Comparison of ENCODE assay signal across 8 cellular contexts in the genomic region with DNA sequence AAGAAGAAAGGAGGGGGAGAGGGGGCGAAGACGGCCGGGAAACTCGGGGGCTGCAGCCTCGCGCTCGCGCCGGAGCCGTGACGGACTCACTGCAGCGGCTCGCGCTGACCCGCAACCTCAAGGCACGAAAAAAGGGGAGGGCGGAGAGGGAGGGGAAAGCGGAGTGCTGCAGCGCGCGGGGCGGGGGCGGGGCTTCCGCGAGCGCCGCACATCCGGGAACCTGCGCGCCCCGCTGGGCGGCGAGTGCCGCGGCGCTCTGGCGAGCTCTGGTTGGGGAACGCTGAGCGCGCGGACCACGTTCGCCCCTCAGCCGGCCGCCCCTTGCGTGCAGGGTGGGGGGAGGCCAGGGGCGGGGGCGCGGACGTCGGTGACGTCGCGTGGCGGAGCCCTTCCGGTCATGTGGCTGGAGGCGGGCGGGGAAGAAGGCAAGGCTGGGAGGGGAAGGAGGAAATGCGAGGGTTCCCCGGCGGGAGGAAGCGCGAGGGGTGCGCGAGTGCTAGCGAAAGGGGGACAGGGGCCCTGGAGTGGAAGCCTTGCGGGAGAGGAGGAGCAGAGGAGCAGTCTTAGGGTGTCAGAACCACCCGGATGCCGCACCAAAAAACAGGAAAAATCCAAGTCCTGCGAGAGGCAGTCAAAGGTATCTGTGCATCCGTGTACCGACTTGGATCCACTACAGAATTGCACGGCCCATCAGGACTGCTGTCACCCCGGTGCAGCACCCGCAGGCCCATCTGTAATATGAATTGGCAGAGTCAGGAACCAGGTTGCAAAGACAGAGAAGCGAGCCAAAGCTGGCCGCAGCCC.
DNase-seq lines count a peak whose midpoint lies in the region; ATAC-seq and TF ChIP-seq lines count a peak whose summit lies in the region.

Gene PPP3R1, minus strand, starts transcription at position 126 of the 804 bp plus-strand sequence. CDS start 405 bp downstream, outside the sequence.

- TF ChIP-seq CTCF in AG09319 (IDR thresholded peaks at IDR 0.05; ENCODE audit: low read depth, low read length): no peak

- peak; percentile 94 for DNase-seq in AG09319 (ENCODE audit: extremely low read depth, low read depth)
- peak; percentile 86 for DNase-seq in NCI-H446 treated with DMSO at 0.1 percent for 48 hours (lab: John Stamatoyannopoulos, UW)
- DNase-seq in activated CD4-positive, CD25-positive, alpha-beta regulatory T cell treated with anti-CD3 and anti-CD28 coated beads, Interleukin-2, amount 50 U/mL, for 72 hours: peak; percentile 92
- peak; percentile 94 for DNase-seq in cerebellar cortex (ENCODE audit: low spot score)
- DNase-seq in islet precursor cell: peak; percentile 97
- DNase-seq in stimulated activated CD4-positive, alpha-beta T cell treated with anti-CD3 and anti-CD28 coated beads, Interleukin-12 subunit alpha, Interleukin-12 subunit beta, amount 100 ng/mL, for 4 hours: peak; percentile 92

- ATAC-seq in GM19035 (IDR thresholded peaks at IDR 0.05; ENCODE audit: unreplicated experiment) (peak; percentile 82), HG03342 (IDR thresholded peaks at IDR 0.05; ENCODE audit: unreplicated experiment) (peak; percentile 83)

Comparison
In these comparisons a context has a peak if more than half of its experiments do, and no peak if none do; other contexts are left out.
1. Peak in every context shown above with its lines: DNase-seq and ATAC-seq.